Comparison of ENCODE assay signal across 1 cellular context in genomic region chr22:37518509-37519267, GRCh38.
TF ChIP-seq lines count a peak whose summit lies in the region.

No MANE protein-coding gene starts in this region.

TF ChIP-seq in HepG2, 621 proteins besides CTCF, POLR2A, EP300 and RAD21 (continued from another document and continues in another):
- TF ChIP-seq THAP9 (CRISPR knock-in tag; IDR thresholded peaks at IDR 0.05; ENCODE audit: borderline replicate concordance): 0 out of 2 replicates have a peak, but pooled peaks have one; percentile 27
- TF ChIP-seq PATZ1 (CRISPR knock-in tag; IDR thresholded peaks at IDR 0.05): peak; percentile 42; the same call in 1 of the 2 replicates
- TF ChIP-seq PLRG1 (conservative IDR thresholded peaks at IDR 0.05): no peak
- peak; percentile 42; the same call in 1 of the 2 replicates for TF ChIP-seq ZNF674 (CRISPR knock-in tag; IDR thresholded peaks at IDR 0.05; ENCODE audit: low read depth)
- 0 out of 2 replicates have a peak, but pooled peaks have one; percentile 21 for TF ChIP-seq KDM2A (CRISPR knock-in tag; IDR thresholded peaks at IDR 0.05; ENCODE audit: borderline replicate concordance, low read depth)
- TF ChIP-seq E2F5 (CRISPR knock-in tag; conservative IDR thresholded peaks at IDR 0.05): peak; percentile 17; the same call in 1 of the 2 replicates
- no peak for TF ChIP-seq FUBP1 (CRISPR knock-in tag; IDR thresholded peaks at IDR 0.05; ENCODE audit: borderline replicate concordance)
- no peak for TF ChIP-seq NR2F6 (IDR thresholded peaks at IDR 0.05)
- 0 out of 2 replicates have a peak, but pooled peaks have one; percentile 25 for TF ChIP-seq NR2F6 (CRISPR knock-in tag; IDR thresholded peaks at IDR 0.05)
- TF ChIP-seq SOX6 (IDR thresholded peaks at IDR 0.05): no peak
- TF ChIP-seq SOX6 (CRISPR knock-in tag; IDR thresholded peaks at IDR 0.05): peak; percentile 57; the same call in 1 of the 2 replicates
- TF ChIP-seq ZNF782 (CRISPR knock-in tag; IDR thresholded peaks at IDR 0.05; ENCODE audit: borderline replicate concordance): peak; percentile 14; the same call in 1 of the 2 replicates
- peak; percentile 93; the same call in 1 of the 2 replicates for TF ChIP-seq KAT7 (CRISPR knock-in tag; IDR thresholded peaks at IDR 0.05; ENCODE audit: borderline replicate concordance)
- peak; percentile 85 for TF ChIP-seq HNF4A (CRISPR knock-in tag; IDR thresholded peaks at IDR 0.05)
- 0 out of 2 replicates have a peak, but pooled peaks have one; percentile 7 for TF ChIP-seq ZNF609 (CRISPR knock-in tag; IDR thresholded peaks at IDR 0.05; ENCODE audit: borderline replicate concordance)
- peak; percentile 61 for TF ChIP-seq IKZF4 (CRISPR knock-in tag; IDR thresholded peaks at IDR 0.05; ENCODE audit: borderline replicate concordance, low read depth, not compliant biosample characterization)
- peak; percentile 62 for TF ChIP-seq ZC3H13 (CRISPR knock-in tag; IDR thresholded peaks at IDR 0.05)
- no peak for TF ChIP-seq POGZ (CRISPR knock-in tag; IDR thresholded peaks at IDR 0.05)
- TF ChIP-seq FOXO4 (CRISPR knock-in tag; conservative IDR thresholded peaks at IDR 0.05): 0 out of 2 replicates have a peak, but pooled peaks have one; percentile 82
- TF ChIP-seq MEIS2 (CRISPR knock-in tag; IDR thresholded peaks at IDR 0.05): 0 out of 2 replicates have a peak, but pooled peaks have one; percentile 25
- peak; percentile 83; the same call in 1 of the 2 replicates for TF ChIP-seq ZNF280B (CRISPR knock-in tag; IDR thresholded peaks at IDR 0.05; ENCODE audit: borderline replicate concordance)
- peak; percentile 6 for TF ChIP-seq YY1 (IDR thresholded peaks at IDR 0.05; ENCODE audit: insufficient read depth, insufficient replicate concordance, low read depth, low read length)
- peak; percentile 79 for TF ChIP-seq AGO2 (optimal IDR thresholded peaks at IDR 0.05; ENCODE audit: low read depth, low read length)
- peak; percentile 54 for TF ChIP-seq ZFP91 (CRISPR knock-in tag; IDR thresholded peaks at IDR 0.05; ENCODE audit: borderline replicate concordance)
- 0 out of 2 replicates have a peak, but pooled peaks have one; percentile 85 for TF ChIP-seq ZNF235 (CRISPR knock-in tag; IDR thresholded peaks at IDR 0.05; ENCODE audit: borderline replicate concordance)
- peak; percentile 43 for TF ChIP-seq ZNF883 (CRISPR knock-in tag; IDR thresholded peaks at IDR 0.05; ENCODE audit: not compliant biosample characterization)
- TF ChIP-seq ADNP (CRISPR knock-in tag; IDR thresholded peaks at IDR 0.05): peak; percentile 75; the same call in 1 of the 2 replicates
- TF ChIP-seq ZNF605 (CRISPR knock-in tag; IDR thresholded peaks at IDR 0.05): 0 out of 2 replicates have a peak, but pooled peaks have one; percentile 39
- peak; percentile 46; the same call in 1 of the 2 replicates for TF ChIP-seq CSRNP1 (CRISPR knock-in tag; IDR thresholded peaks at IDR 0.05)
- peak; percentile 85; the same call in 1 of the 2 replicates for TF ChIP-seq NRL (CRISPR knock-in tag; IDR thresholded peaks at IDR 0.05; ENCODE audit: borderline replicate concordance)
- TF ChIP-seq ZNF788 (CRISPR knock-in tag; IDR thresholded peaks at IDR 0.05; ENCODE audit: borderline replicate concordance): peak; percentile 53
- TF ChIP-seq BRD4 (CRISPR knock-in tag; IDR thresholded peaks at IDR 0.05): peak; percentile 61; the same call in 1 of the 2 replicates
- no peak for TF ChIP-seq TBL1XR1 (IDR thresholded peaks at IDR 0.05; ENCODE audit: borderline replicate concordance, low read length, partially characterized antibody)
- TF ChIP-seq MYPOP (CRISPR knock-in tag; IDR thresholded peaks at IDR 0.05): peak; percentile 35; the same call in 1 of the 2 replicates
- TF ChIP-seq ZFY (CRISPR knock-in tag; IDR thresholded peaks at IDR 0.05): peak; percentile 76
- no peak for TF ChIP-seq FOXA3 (CRISPR knock-in tag; IDR thresholded peaks at IDR 0.05)
